Comparison of ENCODE assay signal across 8 cellular contexts in genomic region chr1:65165269-65166002, GRCh38. TPM values are rescaled to one million over a fixed set of nuclear protein-coding genes. Genes with fewer than 3 reads are reported as not detected.
DNase-seq lines count a peak whose midpoint lies in the region; ATAC-seq lines count a peak whose summit lies in the region.

No MANE protein-coding gene starts in this region.

- H3K9me3 ChIP-seq in right cardiac atrium (ENCODE audit: control insufficient read depth, low read length), result no peaks in the 10 kb centered on the region

- H3K4me1 ChIP-seq in right cardiac atrium (ENCODE audit: control insufficient read depth, insufficient read depth, low read length), result peaks cover 11% of the 10 kb centered on the region

- DNase-seq in KG1 (lab: John Stamatoyannopoulos, UW) (peak; percentile 76), right cardiac atrium (peak in 2 of 3 donors; percentile 30 to 68), cortex of kidney (lab: John Stamatoyannopoulos, UW) (no peak), NCI-H524 (lab: John Stamatoyannopoulos, UW) (no peak)
- DNase-seq in central memory CD4-positive, alpha-beta T cell, result no peak
- no peak for DNase-seq in stimulated activated CD4-positive, alpha-beta T cell treated with anti-CD3 and anti-CD28 coated beads, Interleukin-4, amount 100 ng/mL, for 24 hours

- H3K4me3 ChIP-seq in right cardiac atrium (ENCODE audit: low read length), result no peak overlapping the region

- ATAC-seq in GM18502 (IDR thresholded peaks at IDR 0.05; ENCODE audit: poor library complexity, unreplicated experiment) (peak; percentile 86), GM21786 (IDR thresholded peaks at IDR 0.05; ENCODE audit: unreplicated experiment) (peak; percentile 90), right cardiac atrium (peak; percentile 7 to 46)

- intact Hi-C loops in right cardiac atrium (cut with DNase I), result no loop called here

- WGBS in right cardiac atrium, result 67% methylated on average over 5 of the region's 5 CpGs

- H3K27ac ChIP-seq in right cardiac atrium (ENCODE audit: low read length), result peak overlapping the region; percentile 56

- no peaks in the 10 kb centered on the region for H3K27me3 ChIP-seq in right cardiac atrium (ENCODE audit: control insufficient read depth, insufficient read depth)

RNA-seq across cellular contexts. Expression of gene AK4, which starts 17.4 kb away (rescaled TPM):
- 100 to 1,000 TPM in 1 of 4 donors, 10 to 100 TPM in 3; 75.1 to 102 (median 90.8) TPM for total RNA-seq in right cardiac atrium
- 31.2 TPM for polyA plus RNA-seq in right cardiac atrium

Comparison
In these comparisons a context has a peak if more than half of its experiments do, and no peak if none do; other contexts are left out.
1. ATAC-seq: peak in every context shown above with its lines; median percentile 90 in GM21786; 86 in GM18502; 26 in right cardiac atrium.
2. DNase-seq: peak in KG1 (single experiment) and right cardiac atrium (2 of 3); none in cortex of kidney (single experiment), NCI-H524 (0 of 2), central memory CD4-positive, alpha-beta T cell (single experiment) and stimulated activated CD4-positive, alpha-beta T cell treated with anti-CD3 and anti-CD28 coated beads, Interleukin-4, amount 100 ng/mL, for 24 hours (single experiment).